9 cellular contexts compared by ENCODE assay signal in genomic region chr17:58587713-58588117, GRCh38.
DNase-seq lines count a peak whose midpoint lies in the region; ATAC-seq, FAIRE-seq and TF ChIP-seq lines count a peak whose summit lies in the region.
"Had no signal": no experiment of that assay in that cellular context is flagged by ENCODE, and none has a peak within 500 bp of the region (broad histone marks: within the 10 kb centered on the region; RNA-seq: fewer than 3 reads in every experiment).

No MANE protein-coding gene starts in this region.

- POLR2A ChIA-PET in PC-3 (lab: Charles Lee; ENCODE audit: unreplicated experiment): interaction anchor here (0.6 kb wide), 1 partner anchor 39 kb away, joined by 4 read pairs; no protein-coding TSS in a partner anchor

- H3K27me3 Mint-ChIP-seq in activated T-cell treated with anti-CD3 and anti-CD28 coated beads, Interleukin-2, amount 50 U/mL, for 24 hours: no peaks in the 10 kb centered on the region

- no peak for FAIRE-seq in D721Med (lab: Jason Lieb, UNC)

- no TSS peak for BruUV-seq in PC-3 (replicated peaks; lab: Mats Ljungman, UMichigan)

- no peaks in the 10 kb centered on the region for H3F3A ChIP-seq in PC-3 (ENCODE audit: low read length, unreplicated experiment)

- H3K4me3 Mint-ChIP-seq in activated T-cell treated with anti-CD3 and anti-CD28 coated beads, Interleukin-2, amount 50 U/mL, for 24 hours: no peak overlapping the region
- H3K4me3 Mint-ChIP-seq: T-helper 1 cell treated with Interleukin-12 subunit alpha and Interleukin-12 subunit beta and Interleukin-4 antibody, amounts not matched to agents 30 μg/mL and 1 μg/mL, for 36 hours had no signal

- no peaks in the 10 kb centered on the region for H3K4me1 Mint-ChIP-seq in activated T-cell treated with anti-CD3 and anti-CD28 coated beads, Interleukin-2, amount 50 U/mL, for 24 hours (ENCODE audit: low read depth)

- 0 out of 2 replicates have a peak, but pooled peaks cover 4% of the 10 kb centered on the region for H3K27me3 ChIP-seq in PC-3 (ENCODE audit: low read length)
- no peaks in the 10 kb centered on the region for H3K27me3 ChIP-seq in thoracic aorta (replicated peaks; ENCODE audit: insufficient read depth)

- H2AFZ ChIP-seq in PC-3 (ENCODE audit: low read length): no peak overlapping the region

- no peaks in the 10 kb centered on the region for H3K4me1 ChIP-seq in PC-3 (ENCODE audit: insufficient read depth, low read length)
- no peaks in the 10 kb centered on the region for H3K4me1 ChIP-seq in thoracic aorta (ENCODE audit: control insufficient read depth in 1 of 2, low read depth in 2 of 2)

- CTCF ChIA-PET in PC-3 (lab: Charles Lee): interaction anchor here (0.6 to 1.1 kb wide), 5 partner anchors 24 to 417 kb away, joined by 3 to 14 read pairs (median 5); no protein-coding TSS in a partner anchor

- no peaks in the 10 kb centered on the region for H3K9me3 Mint-ChIP-seq in activated T-cell treated with anti-CD3 and anti-CD28 coated beads, Interleukin-2, amount 50 U/mL, for 24 hours
- H3K9me3 Mint-ChIP-seq: T-helper 1 cell treated with Interleukin-12 subunit alpha and Interleukin-12 subunit beta and Interleukin-4 antibody, amounts not matched to agents 30 μg/mL and 1 μg/mL, for 36 hours had no signal

- DNase-seq in D721Med (ENCODE audit: insufficient read length, low spot score): no peak
- DNase-seq in HPDE6-E6E7 (ENCODE audit: extremely low spot score): peak; percentile 85
- peak; percentile 84 for DNase-seq in PC-3
- DNase-seq in activated T-cell treated with anti-CD3 and anti-CD28 coated beads, Interleukin-2, amount 50 U/mL, for 24 hours: peak; percentile 73
- peak; percentile 28 for DNase-seq in fibroblast of mammary gland (ENCODE audit: low read depth)
- DNase-seq in occipital lobe (lab: John Stamatoyannopoulos, UW): peak; percentile 20
- DNase-seq in thoracic aorta (ENCODE audit: low spot score): no peak
- no peak for DNase-seq in mesenteric fat pad (ENCODE audit: low spot score)

- no peak overlapping the region for H3K4me3 ChIP-seq in PC-3 (ENCODE audit: low read length)
- H3K4me3 ChIP-seq in fibroblast of mammary gland (ENCODE audit: control insufficient read depth, low read depth, low read length): no peak overlapping the region
- H3K4me3 ChIP-seq in thoracic aorta: no peak overlapping the region

- H3K27ac ChIP-seq in PC-3 (ENCODE audit: low read length) (no peak overlapping the region), thoracic aorta (no peak overlapping the region)

- no peak overlapping the region for H3K27ac Mint-ChIP-seq in activated T-cell treated with anti-CD3 and anti-CD28 coated beads, Interleukin-2, amount 50 U/mL, for 24 hours
- H3K27ac Mint-ChIP-seq: T-helper 1 cell treated with Interleukin-12 subunit alpha and Interleukin-12 subunit beta and Interleukin-4 antibody, amounts not matched to agents 30 μg/mL and 1 μg/mL, for 36 hours had no signal

- H4K20me1 ChIP-seq in PC-3 (ENCODE audit: low read length): no peaks in the 10 kb centered on the region

- no peaks in the 10 kb centered on the region for H3K9me3 ChIP-seq in PC-3 (ENCODE audit: low read length)
- H3K9me3 ChIP-seq in thoracic aorta: no peaks in the 10 kb centered on the region

- intact Hi-C loops in PC-3 (cut with micrococcal nuclease): loop anchor here (1.0 to 2.0 kb wide), 5 partner anchors 44 to 418 kb away; no protein-coding TSS in a partner anchor

- no peaks in the 10 kb centered on the region for H3K36me3 Mint-ChIP-seq in activated T-cell treated with anti-CD3 and anti-CD28 coated beads, Interleukin-2, amount 50 U/mL, for 24 hours (ENCODE audit: low read depth)

- ATAC-seq in PC-3 (peak; percentile 97), thoracic aorta (ENCODE audit: insufficient number of reproducible peaks, low FRiP score, low read depth) (no peak)

- H3K4me2 ChIP-seq in PC-3 (ENCODE audit: low read length): no peak overlapping the region

- H3K79me2 ChIP-seq in PC-3 (ENCODE audit: low read length): no peaks in the 10 kb centered on the region

- H3K9ac ChIP-seq in PC-3 (ENCODE audit: low read length): no peak overlapping the region

- H3K36me3 ChIP-seq in PC-3 (ENCODE audit: low read depth, low read length): no peaks in the 10 kb centered on the region
- H3K36me3 ChIP-seq in thoracic aorta: no peaks in the 10 kb centered on the region

- TF ChIP-seq CTCF in D721Med (IDR thresholded peaks at IDR 0.05; ENCODE audit: insufficient read depth, missing control alignments): peak; percentile 95
- peak; percentile 98 for TF ChIP-seq CTCF in PC-3 (conservative IDR thresholded peaks at IDR 0.05; ENCODE audit: low read depth, low read length)
- TF ChIP-seq CTCF in fibroblast of mammary gland (conservative IDR thresholded peaks at IDR 0.05; ENCODE audit: control insufficient read depth, insufficient read depth, low read depth, low read length): peak; percentile 95
- peak; percentile 85 for TF ChIP-seq CTCF in thoracic aorta (IDR thresholded peaks at IDR 0.05)

- H3K9me2 ChIP-seq in PC-3 (replicated peaks; ENCODE audit: low read length): no peaks in the 10 kb centered on the region

Comparison
In these comparisons a context has a peak if more than half of its experiments do, and no peak if none do; other contexts are left out.
1. DNase-seq: peak in HPDE6-E6E7 (single experiment), PC-3 (single experiment), activated T-cell treated with anti-CD3 and anti-CD28 coated beads, Interleukin-2, amount 50 U/mL, for 24 hours (single experiment), fibroblast of mammary gland (single experiment) and occipital lobe (single experiment); none in D721Med (single experiment), thoracic aorta (single experiment) and mesenteric fat pad (single experiment).
2. Peak in every context shown above with its lines, with median percentiles within 50 percentile points of each other: CTCF ChIP-seq.